9 cellular contexts compared by ENCODE assay signal in genomic region chr9:115234094-115234493, GRCh38.
DNase-seq lines count a peak whose midpoint lies in the region; ATAC-seq and TF ChIP-seq lines count a peak whose summit lies in the region.
"Had no signal": no experiment of that assay in that cellular context is flagged by ENCODE, and none has a peak within 500 bp of the region (broad histone marks: within the 10 kb centered on the region; RNA-seq: fewer than 3 reads in every experiment).

No MANE protein-coding gene starts in this region.

- no peaks in the 10 kb centered on the region for H3K9me3 ChIP-seq in BE2C

- no peaks in the 10 kb centered on the region for H3K36me3 Mint-ChIP-seq in activated T-helper 17 cell treated with anti-CD3 and anti-CD28 coated beads, Interleukin-2, amount 50 U/mL, for 72 hours (ENCODE audit: low read depth)

- no peaks in the 10 kb centered on the region for H3K27me3 ChIP-seq in BE2C

- DNase-seq in myocyte (ENCODE audit: low read depth) (peak; percentile 86), BE2C (no peak), NCI-H2227 (lab: John Stamatoyannopoulos, UW; ENCODE audit: unreplicated experiment) (no peak), NCI-H446 treated with DMSO at 0.1 percent for 48 hours (lab: John Stamatoyannopoulos, UW) (no peak)

- no peak for TF ChIP-seq CTCF in BE2C (IDR thresholded peaks at IDR 0.05; ENCODE audit: low read depth, low read length)

- H3K9me3 Mint-ChIP-seq in activated T-helper 17 cell treated with anti-CD3 and anti-CD28 coated beads, Interleukin-2, amount 50 U/mL, for 72 hours, result no peaks in the 10 kb centered on the region
- H3K9me3 Mint-ChIP-seq: dendritic cell treated with granulocyte-macrophage colony-stimulating factor and Interleukin-4, amounts not matched to agents 40 ng/mL and 50 ng/mL, for 4 days had no signal

- no peaks in the 10 kb centered on the region for H3K36me3 ChIP-seq in BE2C

- H3K4me3 ChIP-seq in BE2C (ENCODE audit: low read depth, low read length), result no peak overlapping the region

- no peaks in the 10 kb centered on the region for H3K4me1 ChIP-seq in BE2C

- H3K27ac Mint-ChIP-seq in activated T-helper 17 cell treated with anti-CD3 and anti-CD28 coated beads, Interleukin-2, amount 50 U/mL, for 72 hours, result no peak overlapping the region
- H3K27ac Mint-ChIP-seq: dendritic cell treated with granulocyte-macrophage colony-stimulating factor and Interleukin-4, amounts not matched to agents 40 ng/mL and 50 ng/mL, for 4 days had no signal

- no peak for TF ChIP-seq POLR2A in GM18505 (IDR thresholded peaks at IDR 0.05; ENCODE audit: borderline replicate concordance, extremely low read depth, insufficient read depth, insufficient read length)

- H3K4me1 Mint-ChIP-seq in activated T-helper 17 cell treated with anti-CD3 and anti-CD28 coated beads, Interleukin-2, amount 50 U/mL, for 72 hours, result no peaks in the 10 kb centered on the region

- peaks cover 45% of the 10 kb centered on the region for H3K27me3 Mint-ChIP-seq in activated T-helper 17 cell treated with anti-CD3 and anti-CD28 coated beads, Interleukin-2, amount 50 U/mL, for 72 hours

- no peak overlapping the region for H3K4me3 Mint-ChIP-seq in activated T-helper 17 cell treated with anti-CD3 and anti-CD28 coated beads, Interleukin-2, amount 50 U/mL, for 72 hours
- H3K4me3 Mint-ChIP-seq: dendritic cell treated with granulocyte-macrophage colony-stimulating factor and Interleukin-4, amounts not matched to agents 40 ng/mL and 50 ng/mL, for 4 days had no signal

- ATAC-seq in GM18505 (IDR thresholded peaks at IDR 0.05; ENCODE audit: unreplicated experiment) (peak; percentile 73), HG03139 (IDR thresholded peaks at IDR 0.05; ENCODE audit: unreplicated experiment) (peak; percentile 79), HG03565 (IDR thresholded peaks at IDR 0.05; ENCODE audit: unreplicated experiment) (no peak)
- ATAC-seq in activated T-helper 17 cell treated with anti-CD3 and anti-CD28 coated beads, Interleukin-2, amount 50 U/mL, for 72 hours (replicated peaks), result peak; percentile 26
